Comparison of ENCODE assay signal across 28 cellular contexts in genomic region chr22:31654408-31654807, GRCh38. TPM values are rescaled to one million over a fixed set of nuclear protein-coding genes. Genes with fewer than 3 reads are reported as not detected.
DNase-seq lines count a peak whose midpoint lies in the region; ATAC-seq, FAIRE-seq and TF ChIP-seq lines count a peak whose summit lies in the region.
"Had no signal": no experiment of that assay in that cellular context is flagged by ENCODE, and none has a peak within 500 bp of the region (broad histone marks: within the 10 kb centered on the region; RNA-seq: fewer than 3 reads in every experiment).

No MANE protein-coding gene starts in this region.

- peak; percentile 62; the same call in 2 of the 3 replicates for ATAC-seq in K562
- ATAC-seq in psoas muscle, result peak in 2 of 4 donors; percentile 5 to 16

- no peaks in the 10 kb centered on the region for H3K9me2 ChIP-seq in OCI-LY1 (ENCODE audit: low read depth, low read length)

- H3K4me1 ChIP-seq in OCI-LY1 (ENCODE audit: insufficient read depth, low read length, severe bottlenecking) (peaks cover 43% of the 10 kb centered on the region), K562 (replicated peaks in 1 of 2; ENCODE audit: control insufficient read depth in 2 of 2, insufficient read depth in 2 of 2, low read length in 2 of 2) (peaks cover 13% of the 10 kb centered on the region in 2 experiments; a peak in 4 of 5 replicates), psoas muscle (peaks cover 21% of the 10 kb centered on the region), sigmoid colon (peaks cover 0 to 12% (median 0%) of the 10 kb centered on the region in 4 donors)
- H3K4me1 ChIP-seq: right atrium auricular region had no signal

- no peak overlapping the region for H2AFZ ChIP-seq in OCI-LY1 (ENCODE audit: low read length)
- no peak overlapping the region for H2AFZ ChIP-seq in K562 (ENCODE audit: low read depth, low read length)

- FAIRE-seq in K562 (lab: Jason Lieb, UNC), result no peak
- FAIRE-seq: bronchial epithelial cell, GM19239, kidney had no signal

- POLR2A ChIA-PET in K562 (lab: Yijun Ruan, JAX), result interaction anchor here (1.0 kb wide), 1 partner anchor 40 kb away, joined by 3 read pairs; no protein-coding TSS in a partner anchor
- POLR2A ChIA-PET in activated CD4-positive, alpha-beta memory T cell treated with anti-CD3 and anti-CD28 coated beads, Interleukin-2, amount 10 ng/mL, durations not matched to agents 7 days and 5 days (lab: Charles Lee), result interaction anchor here (1.5 to 2.3 kb wide), 2 partner anchors 7 to 22 kb away, joined by 5 to 8 read pairs; partner anchors contain the start of gene PISD

- BruUV-seq in K562 (replicated peaks; lab: Mats Ljungman, UMichigan), result no TSS peak

- no peak for TF ChIP-seq POLR2A in K562 (conservative IDR thresholded peaks at IDR 0.05)
- TF ChIP-seq POLR2A in sigmoid colon (IDR thresholded peaks at IDR 0.05), result no peak

- H3K79me2 ChIP-seq in OCI-LY1 (ENCODE audit: insufficient read depth, low read length), result peaks cover 66% of the 10 kb centered on the region
- peaks cover 47% of the 10 kb centered on the region for H3K79me2 ChIP-seq in K562 (ENCODE audit: control insufficient read depth, insufficient read depth, low read length)

- H3K27ac Mint-ChIP-seq in activated CD4-positive, alpha-beta memory T cell treated with anti-CD3 and anti-CD28 coated beads, Interleukin-2, amount 10 ng/mL, durations not matched to agents 7 days and 5 days, result no peak overlapping the region

- H3K36me3 Mint-ChIP-seq in activated CD4-positive, alpha-beta memory T cell treated with anti-CD3 and anti-CD28 coated beads, Interleukin-2, amount 10 ng/mL, durations not matched to agents 7 days and 5 days (ENCODE audit: low read depth), result no peaks in the 10 kb centered on the region

- CTCF ChIA-PET in K562 (lab: Yijun Ruan, JAX; ENCODE audit: low intra/inter-chr PET ratio), result no interaction called here
- CTCF ChIA-PET in activated CD4-positive, alpha-beta memory T cell treated with anti-CD3 and anti-CD28 coated beads, Interleukin-2, amount 10 ng/mL, durations not matched to agents 7 days and 5 days (lab: Charles Lee), result interaction anchor here (1.9 kb wide), 1 partner anchor 11 kb away, joined by 9 read pairs; no protein-coding TSS in a partner anchor

- no peak for TF ChIP-seq EP300 in K562 (IDR thresholded peaks at IDR 0.05; ENCODE audit: low read length)
- no peak for TF ChIP-seq EP300 in sigmoid colon (IDR thresholded peaks at IDR 0.05)

- peaks cover 33% of the 10 kb centered on the region for H3K4me1 Mint-ChIP-seq in activated CD4-positive, alpha-beta memory T cell treated with anti-CD3 and anti-CD28 coated beads, Interleukin-2, amount 10 ng/mL, durations not matched to agents 7 days and 5 days
- H3K4me1 Mint-ChIP-seq: nephron had no signal

- peak overlapping the region; percentile 45; the same call in 1 of the 2 replicates for H3K4me2 ChIP-seq in OCI-LY1 (ENCODE audit: low read length)
- H3K4me2 ChIP-seq in K562 (ENCODE audit: insufficient read depth, low read length), result no peak overlapping the region

- H3K9me1 ChIP-seq in K562 (ENCODE audit: control insufficient read depth, insufficient read depth, low read length), result no peaks in the 10 kb centered on the region

- no peak for TF ChIP-seq CTCF in OCI-LY1 (IDR thresholded peaks at IDR 0.05; ENCODE audit: low read length)
- no peak for TF ChIP-seq CTCF in K562 (IDR thresholded peaks at IDR 0.05 in 2 of 3, conservative IDR thresholded peaks at IDR 0.05 in 1 of 3; ENCODE audit: insufficient read depth in 2 of 3, low read depth in 1 of 3, low read length in 3 of 3)
- no peak for TF ChIP-seq CTCF in psoas muscle (IDR thresholded peaks at IDR 0.05)
- TF ChIP-seq CTCF in sigmoid colon (IDR thresholded peaks at IDR 0.05), result no peak

- 51% methylated on average over 5 of the region's 5 CpGs for WGBS in K562 (ENCODE audit: insufficient coverage, low coverage, missing lambda C conversion rate)
- 89 to 95% (median 92%) methylated on average over 5 of the region's 5 CpGs for WGBS in psoas muscle, 3 donors
- WGBS in sigmoid colon, 2 donors, result 82 to 91% methylated on average over 5 of the region's 5 CpGs

- H4K20me1 ChIP-seq in OCI-LY1 (ENCODE audit: insufficient read depth, low read length), result no peaks in the 10 kb centered on the region
- 0 out of 2 replicates have a peak, but pooled peaks cover 3% of the 10 kb centered on the region for H4K20me1 ChIP-seq in K562 (replicated peaks; ENCODE audit: control insufficient read depth, insufficient read depth, low read length)

- H3K27me3 ChIP-seq in OCI-LY1 (ENCODE audit: insufficient read depth, low read length) (no peaks in the 10 kb centered on the region), K562 (ENCODE audit: control insufficient read depth in 2 of 2, insufficient read depth in 2 of 2, low read length in 2 of 2) (no peaks in the 10 kb centered on the region), psoas muscle (ENCODE audit: insufficient read depth in 3 of 3, low read length in 2 of 3) (no peaks in the 10 kb centered on the region), sigmoid colon (no peaks in the 10 kb centered on the region)
- H3K27me3 ChIP-seq: right atrium auricular region, spleen had no signal

- H3K4me3 ChIP-seq in OCI-LY1 (ENCODE audit: low read depth, low read length, poor library complexity, severe bottlenecking) (peak overlapping the region; percentile 32), K562 (no peak overlapping the region), psoas muscle (no peak overlapping the region), sigmoid colon (no peak overlapping the region)
- H3K4me3 ChIP-seq: right atrium auricular region, SK-N-MC, spleen had no signal

- H3K9ac ChIP-seq in OCI-LY1 (ENCODE audit: low read length) (no peak overlapping the region; the same call in 1 of the 2 replicates), K562 (ENCODE audit: insufficient read depth in 1 of 2, low read depth in 2 of 2, low read length in 2 of 2) (no peak overlapping the region)

- DNase-seq in DMS53 (lab: John Stamatoyannopoulos, UW), result peak; percentile 4
- no peak for DNase-seq in DMS53 treated with DMSO at 0.1 percent for 48 hours (lab: John Stamatoyannopoulos, UW; ENCODE audit: unreplicated experiment)
- no peak for DNase-seq in K562 (ENCODE audit: extremely low read depth in 1 of 4, low spot score in 3 of 4)
- no peak for DNase-seq in psoas muscle
- no peak for DNase-seq in activated CD4-positive, alpha-beta memory T cell treated with anti-CD3 and anti-CD28 coated beads, Interleukin-2, amount 10 ng/mL, durations not matched to agents 7 days and 5 days
- no peak for DNase-seq in dermis blood vessel endothelial cell
- no peak for DNase-seq in sigmoid colon
- DNase-seq: activated CD4-positive, alpha-beta T cell treated with anti-CD3 and anti-CD28 coated beads for 4 hours; activated naive CD4-positive, alpha-beta T cell treated with anti-CD3 and anti-CD28 coated beads, Interleukin-2, amount 50 U/mL, for 16 hours; anterior cingulate cortex; CD4-positive, CD25-positive, alpha-beta regulatory T cell; effector CD4-positive, alpha-beta T cell; H7; head of caudate nucleus; kidney; MM.1S; NCI-H1417; NCI-H2081 treated with DMSO at 0.1 percent for 48 hours; NCI-H345; spleen; stimulated activated CD4-positive, alpha-beta T cell treated with anti-CD3 and anti-CD28 coated beads, Interleukin-2, amount 100 ng/mL, for 48 hours had no signal

- no peaks in the 10 kb centered on the region for H3K9me3 Mint-ChIP-seq in activated CD4-positive, alpha-beta memory T cell treated with anti-CD3 and anti-CD28 coated beads, Interleukin-2, amount 10 ng/mL, durations not matched to agents 7 days and 5 days
- H3K9me3 Mint-ChIP-seq: CD4-positive, CD25-positive, alpha-beta regulatory T cell; nephron had no signal

- H3K36me3 ChIP-seq in OCI-LY1 (ENCODE audit: insufficient read depth, low read length), result peaks cover 5% of the 10 kb centered on the region; the same call in 1 of the 2 replicates
- peaks cover 4% of the 10 kb centered on the region; the same call in 1 of the 3 replicates for H3K36me3 ChIP-seq in K562 (ENCODE audit: control insufficient read depth, insufficient read depth, low read length)
- H3K36me3 ChIP-seq in psoas muscle (ENCODE audit: insufficient read depth in 1 of 2, low read depth in 1 of 2), result peaks cover 0 to 7% of the 10 kb centered on the region in 2 donors
- H3K36me3 ChIP-seq in sigmoid colon, result peaks cover 0 to 5% (median 0%) of the 10 kb centered on the region in 4 donors

- H3K27ac ChIP-seq in OCI-LY1 (ENCODE audit: low read depth, low read length, poor library complexity, severe bottlenecking) (peak overlapping the region; percentile 66), K562 (ENCODE audit: extremely low read depth, low read depth, low read length) (no peak overlapping the region), psoas muscle (peak overlapping the region; percentile 44), sigmoid colon (no peak overlapping the region)
- H3K27ac ChIP-seq: 22Rv1, right atrium auricular region, SK-N-MC, spleen had no signal

- H3K4me3 Mint-ChIP-seq in activated CD4-positive, alpha-beta memory T cell treated with anti-CD3 and anti-CD28 coated beads, Interleukin-2, amount 10 ng/mL, durations not matched to agents 7 days and 5 days, result no peak overlapping the region
- H3K4me3 Mint-ChIP-seq: nephron had no signal

- H3F3A ChIP-seq in OCI-LY1 (ENCODE audit: insufficient read depth, low read length), result no peaks in the 10 kb centered on the region

- H3K27me3 Mint-ChIP-seq in activated CD4-positive, alpha-beta memory T cell treated with anti-CD3 and anti-CD28 coated beads, Interleukin-2, amount 10 ng/mL, durations not matched to agents 7 days and 5 days, result no peaks in the 10 kb centered on the region
- H3K27me3 Mint-ChIP-seq: CD4-positive, CD25-positive, alpha-beta regulatory T cell had no signal

- H3K9me3 ChIP-seq in OCI-LY1 (ENCODE audit: low read length) (no peaks in the 10 kb centered on the region), K562 (replicated peaks; ENCODE audit: control insufficient read depth, insufficient read depth, low read depth, low read length) (no peaks in the 10 kb centered on the region), psoas muscle (no peaks in the 10 kb centered on the region), sigmoid colon (no peaks in the 10 kb centered on the region)
- H3K9me3 ChIP-seq: right atrium auricular region, spleen had no signal

- TF ChIP-seq RAD21 in K562 (CRISPR knock-in tag; conservative IDR thresholded peaks at IDR 0.05 in 1 of 2, IDR thresholded peaks at IDR 0.05 in 1 of 2), result no peak

- in situ Hi-C loops in K562 (cut with MboI), result no loop called here

- intact Hi-C loops in K562 (cut with micrococcal nuclease) (no loop called here), psoas muscle (cut with DNase I) (no loop called here), sigmoid colon (cut with DNase I) (no loop called here)

RNA-seq across cellular contexts. Expression of gene PISD, which starts 7.6 kb away (rescaled TPM):
- 37.5 and 84.0 TPM in 2 replicates for total RNA-seq in K562 (2011; cell fraction: chromatin; rRNA removed; ENCODE audit: low replicate concordance)
- 62.2 and 72.4 TPM in 2 replicates for total RNA-seq in K562 (2011; cell fraction: nucleolus; rRNA removed)
- total RNA-seq in K562 (2011; cell fraction: nucleoplasm; rRNA removed), result 47.8 and 52.1 TPM in 2 replicates
- total RNA-seq in K562 (2014; rRNA removed) (33.3 and 47.1 TPM in 2 replicates), K562 (2014; rRNA removed; fragmentation: Illumina TruSeq; extraction: Trizol) (20.2 and 24.5 TPM in 2 replicates), K562 (2015; rRNA removed; fragmentation: Illumina TruSeq; extraction: Trizol) (27.4 and 28.1 TPM in 2 replicates), K562 (2021) (56.8 and 63.1 TPM in 2 replicates), psoas muscle (10 to 100 TPM; 11.1 to 24.2 (median 17.2) TPM), dermis blood vessel endothelial cell (52.6 and 58.3 TPM in 2 replicates), sigmoid colon (10 to 100 TPM; 17.3 to 40.3 (median 26.6) TPM)
- polyA plus RNA-seq in K562 (2011; rRNA removed) (29.1 and 44.3 TPM in 2 replicates), K562 (2014; fragmentation: Illumina TruSeq; extraction: Trizol) (42.6 and 48.5 TPM in 2 replicates), K562 (2014; fragmentation: Nextera tagmentation; extraction: Ambion mirVana) (10 to 100 TPM; 44.4 to 65.9 TPM), K562 (2014; rRNA removed) (36.6 and 44.9 TPM in 2 replicates), psoas muscle (10 to 100 TPM; 10.2 to 18.7 (median 15.2) TPM), sigmoid colon (10 to 100 TPM; 10.8 to 29.3 (median 11.6) TPM)
- 48.2 and 59.1 TPM in 2 replicates for polyA plus RNA-seq in K562 (2011; cell fraction: cytosol; rRNA removed)
- 112 and 122 TPM in 2 replicates for polyA plus RNA-seq in K562 (2011; cell fraction: nucleus; rRNA removed)
- polyA plus RNA-seq in K562 (2012), result 31.9 and 36.1 TPM in 2 replicates
- 14.8 and 17.3 TPM in 2 replicates for polyA minus RNA-seq in K562 (2011; rRNA and poly(A)+ RNA removed)
- polyA minus RNA-seq in K562 (2011; cell fraction: cytosol; rRNA and poly(A)+ RNA removed), result 17.0 and 18.8 TPM in 2 replicates
- 22.3 and 29.7 TPM in 2 replicates for polyA minus RNA-seq in K562 (2011; cell fraction: nucleus; rRNA and poly(A)+ RNA removed)
- total RNA-seq in activated CD4-positive, alpha-beta memory T cell treated with anti-CD3 and anti-CD28 coated beads, Interleukin-2, amount 10 ng/mL, durations not matched to agents 7 days and 5 days, result 10 to 100 TPM; 19.2 to 19.6 TPM

Comparison
In these comparisons a context has a peak if more than half of its experiments do, and no peak if none do; other contexts are left out.
1. H3K27ac ChIP-seq: peak in OCI-LY1 (single experiment) and psoas muscle (single experiment); none in K562 (single experiment) and sigmoid colon (0 of 4).